ENCODE assay signal across 17 cellular contexts in genomic region chr7:28658392-28658791, GRCh38.
DNase-seq lines count a peak whose midpoint lies in the region; ATAC-seq and TF ChIP-seq lines count a peak whose summit lies in the region.
"Had no signal": no experiment of that assay in that cellular context is flagged by ENCODE, and none has a peak within 500 bp of the region (broad histone marks: within the 10 kb centered on the region; RNA-seq: fewer than 3 reads in every experiment).

No MANE protein-coding gene starts in this region.

- DNase-seq in NCI-H2227 treated with DMSO at 0.1 percent for 48 hours (lab: John Stamatoyannopoulos, UW): peak; percentile 39
- peak; percentile 38 for DNase-seq in neural progenitor cell (ENCODE audit: low spot score)
- DNase-seq in left lobe of liver (ENCODE audit: low spot score): no peak
- no peak for DNase-seq in PC-3
- DNase-seq: BE2C; CD8-positive, alpha-beta T cell; COR-L47; DMS153; DMS79 treated with DMSO at 0.1 percent for 48 hours; EL; HCEC 1CT; HFFc6 had no signal

- intact Hi-C loops in PC-3 (cut with micrococcal nuclease): loop anchor here (5.0 kb wide), 1 partner anchor 39 kb away; no protein-coding TSS in a partner anchor

- no peak overlapping the region for H3K27ac ChIP-seq in BLaER1
- no peak overlapping the region for H3K27ac ChIP-seq in neural progenitor cell
- H3K27ac ChIP-seq in PC-3 (ENCODE audit: low read length): no peak overlapping the region
- H3K27ac ChIP-seq: HL-60 had no signal

- POLR2A ChIA-PET in PC-3 (lab: Charles Lee; ENCODE audit: unreplicated experiment): no interaction called here

- H3K4me2 ChIP-seq in BLaER1 (peak overlapping the region; percentile 28), neural progenitor cell (no peak overlapping the region), PC-3 (ENCODE audit: low read length) (no peak overlapping the region)

- peaks cover 18% of the 10 kb centered on the region for H3K9me3 ChIP-seq in BLaER1
- peaks cover 6% of the 10 kb centered on the region for H3K9me3 ChIP-seq in neural progenitor cell (ENCODE audit: low read depth)
- H3K9me3 ChIP-seq in PC-3 (ENCODE audit: low read length): peaks cover 10% of the 10 kb centered on the region; the same call in 1 of the 2 replicates
- H3K9me3 ChIP-seq: BE2C had no signal

- peak overlapping the region in 3 of 5 experiments; percentile 3 to 49 (median 7) for H3K4me3 Mint-ChIP-seq in brain
- no peak overlapping the region for H3K4me3 Mint-ChIP-seq in neural progenitor cell
- H3K4me3 Mint-ChIP-seq: CD14-positive monocyte; CD8-positive, alpha-beta T cell; HFFc6 had no signal

- no peaks in the 10 kb centered on the region for H3K79me2 ChIP-seq in neural progenitor cell (ENCODE audit: low read depth)
- no peaks in the 10 kb centered on the region for H3K79me2 ChIP-seq in PC-3 (ENCODE audit: low read length)

- H3K4me1 Mint-ChIP-seq in brain: peaks cover 62% of the 10 kb centered on the region
- peaks cover 23% of the 10 kb centered on the region for H3K4me1 Mint-ChIP-seq in neural progenitor cell

- H3K9me2 ChIP-seq in PC-3 (replicated peaks; ENCODE audit: low read length): no peaks in the 10 kb centered on the region

- CTCF ChIA-PET in PC-3 (lab: Charles Lee): no interaction called here

- ATAC-seq in GM19463 (IDR thresholded peaks at IDR 0.05; ENCODE audit: unreplicated experiment) (no peak), left lobe of liver (no peak), PC-3 (no peak)
- ATAC-seq: CD8-positive, alpha-beta T cell had no signal

- no peak for TF ChIP-seq CTCF in brain (conservative IDR thresholded peaks at IDR 0.05)
- TF ChIP-seq CTCF in neural progenitor cell (IDR thresholded peaks at IDR 0.05): no peak
- no peak for TF ChIP-seq CTCF in PC-3 (conservative IDR thresholded peaks at IDR 0.05; ENCODE audit: low read depth, low read length)

- no peaks in the 10 kb centered on the region for H3K27me3 ChIP-seq in BLaER1
- H3K27me3 ChIP-seq in neural progenitor cell: no peaks in the 10 kb centered on the region
- no peaks in the 10 kb centered on the region for H3K27me3 ChIP-seq in PC-3 (ENCODE audit: low read length)
- H3K27me3 ChIP-seq: BE2C had no signal

- no TSS peak for BruUV-seq in PC-3 (replicated peaks; lab: Mats Ljungman, UMichigan)

- H3K27me3 Mint-ChIP-seq in brain (no peaks in the 10 kb centered on the region), neural progenitor cell (ENCODE audit: insufficient read depth, low read depth) (no peaks in the 10 kb centered on the region)

- peak overlapping the region; percentile 77 for H2AFZ ChIP-seq in neural progenitor cell (replicated peaks)
- no peak overlapping the region for H2AFZ ChIP-seq in PC-3 (ENCODE audit: low read length)

- H3K4me1 ChIP-seq in BLaER1 (peaks cover 40% of the 10 kb centered on the region), neural progenitor cell (peaks cover 3% of the 10 kb centered on the region), PC-3 (ENCODE audit: insufficient read depth, low read length) (no peaks in the 10 kb centered on the region)
- H3K4me1 ChIP-seq: BE2C had no signal

- H3K36me3 ChIP-seq in BLaER1: no peaks in the 10 kb centered on the region
- no peaks in the 10 kb centered on the region for H3K36me3 ChIP-seq in neural progenitor cell
- no peaks in the 10 kb centered on the region for H3K36me3 ChIP-seq in PC-3 (ENCODE audit: low read depth, low read length)
- H3K36me3 ChIP-seq: BE2C had no signal

- H3K4me3 ChIP-seq in BLaER1: no peak overlapping the region
- H3K4me3 ChIP-seq in neural progenitor cell: no peak overlapping the region
- no peak overlapping the region for H3K4me3 ChIP-seq in PC-3 (ENCODE audit: low read length)

- H3F3A ChIP-seq in neural progenitor cell (ENCODE audit: low read depth): no peaks in the 10 kb centered on the region
- H3F3A ChIP-seq in PC-3 (ENCODE audit: low read length, unreplicated experiment): no peaks in the 10 kb centered on the region

- H3K9me3 Mint-ChIP-seq in brain (peaks cover 11 to 28% (median 20%) of the 10 kb centered on the region in 5 experiments), neural progenitor cell (peaks cover 14% of the 10 kb centered on the region)
- H3K9me3 Mint-ChIP-seq: CD8-positive, alpha-beta T cell had no signal

- H4K20me1 ChIP-seq in BLaER1 (no peaks in the 10 kb centered on the region), neural progenitor cell (ENCODE audit: low read depth) (no peaks in the 10 kb centered on the region), PC-3 (ENCODE audit: low read length) (no peaks in the 10 kb centered on the region)

- H3K36me3 Mint-ChIP-seq in brain (peaks cover 18% of the 10 kb centered on the region), neural progenitor cell (no peaks in the 10 kb centered on the region)

- H3K27ac Mint-ChIP-seq in brain: peak overlapping the region in 4 of 5 experiments; percentile 54 to 93 (median 60)
- peak overlapping the region; percentile 26 for H3K27ac Mint-ChIP-seq in neural progenitor cell
- H3K27ac Mint-ChIP-seq: CD8-positive, alpha-beta T cell; HFFc6 had no signal

- H3K9ac ChIP-seq in BLaER1 (no peak overlapping the region), neural progenitor cell (no peak overlapping the region), PC-3 (ENCODE audit: low read length) (no peak overlapping the region)

Comparison
In these comparisons a context has a peak if more than half of its experiments do, and no peak if none do; other contexts are left out.
1. DNase-seq: peak in NCI-H2227 treated with DMSO at 0.1 percent for 48 hours (single experiment) and neural progenitor cell (single experiment); none in left lobe of liver (single experiment) and PC-3 (single experiment).